ENCODE assay signal across 12 cellular contexts in the genomic region with DNA sequence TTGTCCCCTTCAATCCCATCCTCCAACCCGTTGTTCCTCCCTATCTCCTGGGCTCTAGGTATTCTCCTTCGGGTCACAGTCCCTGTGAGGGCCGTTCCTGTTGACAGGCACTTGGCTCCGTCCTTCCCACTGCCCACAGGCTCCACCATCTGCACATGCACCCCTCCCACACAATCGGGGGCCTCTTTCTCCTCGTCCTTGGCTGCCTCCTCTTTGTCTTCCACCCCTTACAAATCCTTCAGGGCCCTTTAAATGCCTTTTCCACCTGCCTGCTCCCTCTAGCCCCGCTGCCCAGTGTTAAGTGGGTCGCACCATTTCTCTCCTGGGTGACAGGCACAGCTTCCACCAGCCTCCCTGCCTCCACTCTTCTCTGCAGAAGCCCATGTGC. TPM values are rescaled to one million over a fixed set of nuclear protein-coding genes. Genes with fewer than 3 reads are reported as not detected.
A peak's percentile ranks its signal among the peaks of the same experiment; 100 is the strongest.
DNase-seq lines count a peak whose midpoint lies in the region; ATAC-seq, FAIRE-seq and TF ChIP-seq lines count a peak whose summit lies in the region.
"Had no signal": no experiment of that assay in that cellular context is flagged by ENCODE, and none has a peak within 500 bp of the region (broad histone marks: within the 10 kb centered on the region; RNA-seq: fewer than 3 reads in every experiment).

No MANE protein-coding gene starts in this region.

- H3K9me3 ChIP-seq in KOPT-K1 (ENCODE audit: insufficient read depth, low read length, poor library complexity, severe bottlenecking): no peaks in the 10 kb centered on the region
- no peaks in the 10 kb centered on the region for H3K9me3 ChIP-seq in astrocyte (ENCODE audit: insufficient read depth, low read depth, low read length)
- H3K9me3 ChIP-seq in trophoblast cell (ENCODE audit: insufficient read depth, low read depth, low read length): no peaks in the 10 kb centered on the region
- no peaks in the 10 kb centered on the region for H3K9me3 ChIP-seq in osteoblast (ENCODE audit: low read depth, low read length)
- H3K9me3 ChIP-seq: right lobe of liver had no signal

- peaks cover 40% of the 10 kb centered on the region for H3K4me1 Mint-ChIP-seq in activated T-cell treated with anti-CD3 and anti-CD28 coated beads, Interleukin-2, amount 50 U/mL, for 72 hours (ENCODE audit: low read depth)
- peaks cover 11% of the 10 kb centered on the region for H3K4me1 Mint-ChIP-seq in astrocyte (ENCODE audit: low read depth, unreplicated experiment)

- no peak for FAIRE-seq in astrocyte (lab: Jason Lieb, UNC)

- H2BK12ac ChIP-seq in trophoblast cell (ENCODE audit: low read length): peak overlapping the region; percentile 67

- H3K27me3 ChIP-seq in astrocyte (ENCODE audit: insufficient read depth, low read length) (peaks cover 3% of the 10 kb centered on the region), trophoblast cell (ENCODE audit: insufficient read depth, low read length) (no peaks in the 10 kb centered on the region), osteoblast (ENCODE audit: insufficient read depth, low read length) (peaks cover 7% of the 10 kb centered on the region)
- H3K27me3 ChIP-seq: foreskin keratinocyte, right lobe of liver had no signal

- H3K9ac ChIP-seq in astrocyte (ENCODE audit: low read length): no peak overlapping the region
- no peak overlapping the region for H3K9ac ChIP-seq in trophoblast cell (ENCODE audit: low read length)

- H2AFZ ChIP-seq in astrocyte (ENCODE audit: low read depth, low read length) (no peak overlapping the region), trophoblast cell (ENCODE audit: insufficient read depth, low read length, poor library complexity) (no peak overlapping the region), osteoblast (ENCODE audit: low read length) (no peak overlapping the region)

- no peak overlapping the region for H4K91ac ChIP-seq in trophoblast cell (ENCODE audit: low read depth, low read length)

- H4K12ac ChIP-seq in trophoblast cell (ENCODE audit: low read depth, low read length): no peak overlapping the region

- no peak overlapping the region for H4K8ac ChIP-seq in trophoblast cell (ENCODE audit: low read depth, low read length)

- H3K4me1 ChIP-seq in astrocyte (ENCODE audit: insufficient read depth, low read length): peaks cover 6% of the 10 kb centered on the region
- peaks cover 12 to 16% of the 10 kb centered on the region in 2 experiments for H3K4me1 ChIP-seq in trophoblast cell (ENCODE audit: control insufficient read depth in 1 of 2, insufficient read depth in 2 of 2, low read length in 2 of 2)
- H3K4me1 ChIP-seq in osteoblast (ENCODE audit: insufficient read depth, low read length): no peaks in the 10 kb centered on the region
- H3K4me1 ChIP-seq: foreskin keratinocyte, right lobe of liver had no signal

- no peak for DNase-seq in activated T-cell treated with anti-CD3 and anti-CD28 coated beads, Interleukin-2, amount 50 U/mL, for 72 hours
- no peak for DNase-seq in activated T-cell treated with anti-CD3 and anti-CD28 coated beads, Interleukin-2, amount 50 U/mL, for 48 hours
- DNase-seq in astrocyte (ENCODE audit: low read depth) (no peak), trophoblast cell (no peak), hypothalamus (lab: John Stamatoyannopoulos, UW) (no peak), osteoblast (ENCODE audit: insufficient read length, low spot score, missing footprints) (no peak)
- DNase-seq: effector CD4-positive, alpha-beta T cell; foreskin keratinocyte; islet precursor cell; right lobe of liver had no signal

- peak overlapping the region; percentile 52 for H3K4me2 ChIP-seq in astrocyte (ENCODE audit: low read length)
- H3K4me2 ChIP-seq in trophoblast cell (ENCODE audit: low read length): no peak overlapping the region
- no peak overlapping the region for H3K4me2 ChIP-seq in osteoblast (ENCODE audit: insufficient read depth, low read length)

- H2AK5ac ChIP-seq in trophoblast cell (ENCODE audit: low read length): peak overlapping the region; percentile 84

- no CpG with 5 or more reads among the region's 8 CpGs for WGBS in trophoblast cell (ENCODE audit: extremely low coverage, insufficient coverage, insufficient read length)

- H3K27ac ChIP-seq in KOPT-K1 (ENCODE audit: low read depth, low read length, poor library complexity, severe bottlenecking) (peak overlapping the region; percentile 59), astrocyte (ENCODE audit: low read depth, low read length) (no peak overlapping the region), trophoblast cell (ENCODE audit: low read depth, low read length) (no peak overlapping the region), osteoblast (ENCODE audit: low read depth, low read length) (no peak overlapping the region)
- H3K27ac ChIP-seq: foreskin keratinocyte, right lobe of liver had no signal

- H3K4me3 ChIP-seq in astrocyte (ENCODE audit: insufficient read depth, low read depth, low read length) (no peak overlapping the region), trophoblast cell (ENCODE audit: low read depth, low read length) (no peak overlapping the region), osteoblast (ENCODE audit: insufficient read depth, low read length) (no peak overlapping the region)
- H3K4me3 ChIP-seq: right lobe of liver had no signal

- H3K9me3 Mint-ChIP-seq in activated T-cell treated with anti-CD3 and anti-CD28 coated beads, Interleukin-2, amount 50 U/mL, for 72 hours: peaks cover 0 to 1% of the 10 kb centered on the region in 2 donors
- H3K9me3 Mint-ChIP-seq in astrocyte (ENCODE audit: unreplicated experiment): no peaks in the 10 kb centered on the region

- TF ChIP-seq CTCF in astrocyte (IDR thresholded peaks at IDR 0.05; ENCODE audit: insufficient read depth, low read depth, low read length) (no peak), osteoblast (IDR thresholded peaks at IDR 0.05; ENCODE audit: extremely low read depth, low read depth, low read length) (no peak)

- no peak overlapping the region for H3K18ac ChIP-seq in trophoblast cell (ENCODE audit: low read length)

- H4K20me1 ChIP-seq in astrocyte (ENCODE audit: insufficient read depth, low read length) (no peaks in the 10 kb centered on the region), osteoblast (ENCODE audit: insufficient read depth, low read length) (no peaks in the 10 kb centered on the region)

- H2BK5ac ChIP-seq in trophoblast cell (ENCODE audit: low read depth, low read length, poor library complexity): no peak overlapping the region

- no peaks in the 10 kb centered on the region for H3K36me3 Mint-ChIP-seq in activated T-cell treated with anti-CD3 and anti-CD28 coated beads, Interleukin-2, amount 50 U/mL, for 72 hours (ENCODE audit: insufficient read depth in 2 of 2)
- H3K36me3 Mint-ChIP-seq in astrocyte (ENCODE audit: low read depth, unreplicated experiment): no peaks in the 10 kb centered on the region

- no peak overlapping the region for H3K4ac ChIP-seq in trophoblast cell (ENCODE audit: low read depth, low read length)

- H3K23ac ChIP-seq in trophoblast cell (ENCODE audit: low read length): no peak overlapping the region

- H3K36me3 ChIP-seq in KOPT-K1 (ENCODE audit: insufficient read depth, low read length) (peaks cover 8% of the 10 kb centered on the region), astrocyte (ENCODE audit: insufficient read depth, low read length) (no peaks in the 10 kb centered on the region), trophoblast cell (ENCODE audit: control insufficient read depth in 1 of 2, insufficient read depth in 2 of 2, low read length in 2 of 2) (no peaks in the 10 kb centered on the region), osteoblast (ENCODE audit: insufficient read depth, low read length) (no peaks in the 10 kb centered on the region)
- H3K36me3 ChIP-seq: right lobe of liver had no signal

- peak overlapping the region; percentile 64 to 66 for H3K4me3 Mint-ChIP-seq in activated T-cell treated with anti-CD3 and anti-CD28 coated beads, Interleukin-2, amount 50 U/mL, for 72 hours
- H3K4me3 Mint-ChIP-seq in astrocyte (ENCODE audit: unreplicated experiment): no peak overlapping the region

- no peak for ATAC-seq in activated T-cell treated with anti-CD3 and anti-CD28 coated beads, Interleukin-2, amount 50 U/mL, for 72 hours (replicated peaks in 1 of 2)
- ATAC-seq in GM21381 (IDR thresholded peaks at IDR 0.05; ENCODE audit: unreplicated experiment): no peak

- peaks cover 30% of the 10 kb centered on the region for H3K27me3 Mint-ChIP-seq in activated T-cell treated with anti-CD3 and anti-CD28 coated beads, Interleukin-2, amount 50 U/mL, for 72 hours (ENCODE audit: low read depth)
- no peaks in the 10 kb centered on the region for H3K27me3 Mint-ChIP-seq in astrocyte (ENCODE audit: low read depth, unreplicated experiment)

- H3K79me1 ChIP-seq in trophoblast cell (ENCODE audit: low read length): peaks cover 3% of the 10 kb centered on the region

- peak overlapping the region; percentile 35 for H2BK120ac ChIP-seq in trophoblast cell (ENCODE audit: insufficient read depth, low read length, poor library complexity)

- peak overlapping the region; percentile 77 for H3K27ac Mint-ChIP-seq in activated T-cell treated with anti-CD3 and anti-CD28 coated beads, Interleukin-2, amount 50 U/mL, for 72 hours
- peak overlapping the region; percentile 72 for H3K27ac Mint-ChIP-seq in astrocyte (ENCODE audit: unreplicated experiment)

- no peak overlapping the region for H3K14ac ChIP-seq in trophoblast cell (ENCODE audit: low read length)

- no peaks in the 10 kb centered on the region for H3K79me2 ChIP-seq in astrocyte (ENCODE audit: insufficient read depth, low read length)
- peaks cover 2% of the 10 kb centered on the region for H3K79me2 ChIP-seq in trophoblast cell (ENCODE audit: control insufficient read depth, insufficient read depth, low read length, poor library complexity)
- H3K79me2 ChIP-seq in osteoblast (ENCODE audit: insufficient read depth, low read length): no peaks in the 10 kb centered on the region

RNA-seq across cellular contexts. Expression of a gene that starts 2.7 kb away (rescaled TPM):
- not detected for total RNA-seq in activated T-cell treated with anti-CD3 and anti-CD28 coated beads, Interleukin-2, amount 50 U/mL, for 72 hours
- total RNA-seq in astrocyte (not detected in 2 replicates), osteoblast (not detected in 2 replicates)
- polyA plus RNA-seq in trophoblast cell (2013): not detected in 2 replicates
- total RNA-seq: foreskin keratinocyte had no signal
- polyA plus RNA-seq: foreskin keratinocyte had no signal

RNA-seq across cellular contexts. Expression of a gene that starts 15.8 kb away (rescaled TPM):
- total RNA-seq in activated T-cell treated with anti-CD3 and anti-CD28 coated beads, Interleukin-2, amount 50 U/mL, for 72 hours: 1 to 10 TPM; 1.8 to 2.1 TPM
- 347 and 353 TPM in 2 replicates for total RNA-seq in astrocyte
- 17.7 and 21.8 TPM in 2 replicates for polyA plus RNA-seq in trophoblast cell (2013)
- total RNA-seq in osteoblast: under 0.01 TPM in 2 replicates

RNA-seq across cellular contexts. Expression of a gene that starts 24.3 kb away (rescaled TPM):
- 100 to 1,000 TPM; 147 to 158 TPM for total RNA-seq in activated T-cell treated with anti-CD3 and anti-CD28 coated beads, Interleukin-2, amount 50 U/mL, for 72 hours
- total RNA-seq in astrocyte (3.9 and 4.3 TPM in 2 replicates), osteoblast (0.88 and 1.4 TPM in 2 replicates)
- 1.5 and 1.9 TPM in 2 replicates for polyA plus RNA-seq in trophoblast cell (2013)

RNA-seq across cellular contexts. Expression of a gene that starts 33.1 kb away (rescaled TPM):
- 10 to 100 TPM; 76.7 to 94.1 TPM for total RNA-seq in activated T-cell treated with anti-CD3 and anti-CD28 coated beads, Interleukin-2, amount 50 U/mL, for 72 hours
- total RNA-seq in astrocyte (134 and 144 TPM in 2 replicates), osteoblast (43.4 and 46.3 TPM in 2 replicates)
- 92.2 and 95.5 TPM in 2 replicates for polyA plus RNA-seq in trophoblast cell (2013)

RNA-seq across cellular contexts. Expression of a gene that starts 42.7 kb away (rescaled TPM):
- 10 to 100 TPM; 11.6 to 13.9 TPM for total RNA-seq in activated T-cell treated with anti-CD3 and anti-CD28 coated beads, Interleukin-2, amount 50 U/mL, for 72 hours
- total RNA-seq in astrocyte (1.7 and 2.2 TPM in 2 replicates), osteoblast (6.5 TPM in 2 replicates)
- 0.82 and 0.94 TPM in 2 replicates for polyA plus RNA-seq in trophoblast cell (2013)

Comparison
In these comparisons a context has a peak if more than half of its experiments do, and no peak if none do; other contexts are left out.
1. RNA of a gene that starts 15.8 kb away (total RNA-seq): 347 to 353 TPM in astrocyte; 1.8 to 2.1 TPM in activated T-cell treated with anti-CD3 and anti-CD28 coated beads, Interleukin-2, amount 50 U/mL, for 72 hours and under 0.01 TPM in osteoblast; every median in the first group is over 100 times any median in the second.
2. RNA of a gene that starts 24.3 kb away (total RNA-seq): 147 to 158 TPM in activated T-cell treated with anti-CD3 and anti-CD28 coated beads, Interleukin-2, amount 50 U/mL, for 72 hours; 3.9 to 4.3 TPM in astrocyte and 0.88 to 1.4 TPM in osteoblast; every median in the first group is over 10 times any median in the second.